Comparison of ENCODE assay signal across 8 cellular contexts in genomic region chr19:55460670-55461258, GRCh38. TPM values are rescaled to one million over a fixed set of nuclear protein-coding genes. Genes with fewer than 3 reads are reported as not detected.
DNase-seq lines count a peak whose midpoint lies in the region; ATAC-seq and TF ChIP-seq lines count a peak whose summit lies in the region.

No MANE protein-coding gene starts in this region.

- no peaks in the 10 kb centered on the region for H3K9me3 Mint-ChIP-seq in activated T-cell treated with anti-CD3 and anti-CD28 coated beads, Interleukin-2, amount 50 U/mL, for 4 hours
- H3K9me3 Mint-ChIP-seq in natural killer cell treated with Interleukin-12 subunit alpha and Interleukin-12 subunit beta and Interleukin-15 and Interleukin-18, amount 100 ng/mL, for 72 hours, result no peaks in the 10 kb centered on the region

- intact Hi-C loops in vagina (cut with DNase I), result no loop called here

- no peak for TF ChIP-seq CTCF in fibroblast of pulmonary artery (IDR thresholded peaks at IDR 0.05; ENCODE audit: low read length, missing control alignments)
- TF ChIP-seq CTCF in vagina (IDR thresholded peaks at IDR 0.05), result no peak

- DNase-seq in activated naive CD4-positive, alpha-beta T cell treated with Interleukin-2 at 50 U/mL for 16 hours, result peak; percentile 44
- no peak for DNase-seq in activated naive CD4-positive, alpha-beta T cell (lab: John Stamatoyannopoulos, UW)
- peak; percentile 36 for DNase-seq in NCI-H446 treated with DMSO at 0.1 percent for 48 hours (lab: John Stamatoyannopoulos, UW)
- DNase-seq in activated T-cell treated with anti-CD3 and anti-CD28 coated beads, Interleukin-2, amount 50 U/mL, for 4 hours, result no peak
- peak; percentile 92 for DNase-seq in fibroblast of pulmonary artery (ENCODE audit: low read depth)
- no peak for DNase-seq in natural killer cell treated with Interleukin-12 subunit alpha and Interleukin-12 subunit beta and Interleukin-15 and Interleukin-18, amount 100 ng/mL, for 72 hours (ENCODE audit: low spot score)
- DNase-seq in vagina (ENCODE audit: extremely low spot score in 2 of 2), result no peak
- DNase-seq in HPDE6-E6E7 (ENCODE audit: extremely low spot score), result no peak

- no peaks in the 10 kb centered on the region for H3K27me3 Mint-ChIP-seq in activated T-cell treated with anti-CD3 and anti-CD28 coated beads, Interleukin-2, amount 50 U/mL, for 4 hours (ENCODE audit: low read depth)
- H3K27me3 Mint-ChIP-seq in natural killer cell treated with Interleukin-12 subunit alpha and Interleukin-12 subunit beta and Interleukin-15 and Interleukin-18, amount 100 ng/mL, for 72 hours, result no peaks in the 10 kb centered on the region

- ATAC-seq in activated T-cell treated with anti-CD3 and anti-CD28 coated beads, Interleukin-2, amount 50 U/mL, for 4 hours, result peak in 1 of 2 donors; percentile 10
- ATAC-seq in natural killer cell treated with Interleukin-12 subunit alpha and Interleukin-12 subunit beta and Interleukin-15 and Interleukin-18, amount 100 ng/mL, for 72 hours, result peak in 1 of 2 donors; percentile 6

- H3K27ac Mint-ChIP-seq in natural killer cell treated with Interleukin-12 subunit alpha and Interleukin-12 subunit beta and Interleukin-15 and Interleukin-18, amount 100 ng/mL, for 72 hours, result peak overlapping the region; percentile 42 to 68

- H3K4me3 ChIP-seq in fibroblast of pulmonary artery (replicated peaks; ENCODE audit: low read depth, low read length), result peak overlapping the region; percentile 92
- peak overlapping the region; percentile 60 to 91 for H3K4me3 ChIP-seq in vagina

- H3K4me1 ChIP-seq in vagina, result peaks cover 29% of the 10 kb centered on the region

- H3K36me3 Mint-ChIP-seq in activated T-cell treated with anti-CD3 and anti-CD28 coated beads, Interleukin-2, amount 50 U/mL, for 4 hours (ENCODE audit: insufficient read depth), result no peaks in the 10 kb centered on the region
- no peaks in the 10 kb centered on the region for H3K36me3 Mint-ChIP-seq in natural killer cell treated with Interleukin-12 subunit alpha and Interleukin-12 subunit beta and Interleukin-15 and Interleukin-18, amount 100 ng/mL, for 72 hours

- peak overlapping the region; percentile 82 for H3K4me3 Mint-ChIP-seq in activated T-cell treated with anti-CD3 and anti-CD28 coated beads, Interleukin-2, amount 50 U/mL, for 4 hours
- H3K4me3 Mint-ChIP-seq in natural killer cell treated with Interleukin-12 subunit alpha and Interleukin-12 subunit beta and Interleukin-15 and Interleukin-18, amount 100 ng/mL, for 72 hours, result peak overlapping the region; percentile 87

- TF ChIP-seq POLR2A in vagina (IDR thresholded peaks at IDR 0.05), result no peak

- H3K27me3 ChIP-seq in vagina, result no peaks in the 10 kb centered on the region

- no peaks in the 10 kb centered on the region for H3K9me3 ChIP-seq in vagina

- H3K4me1 Mint-ChIP-seq in activated T-cell treated with anti-CD3 and anti-CD28 coated beads, Interleukin-2, amount 50 U/mL, for 4 hours (ENCODE audit: low read depth), result peaks cover 19% of the 10 kb centered on the region
- H3K4me1 Mint-ChIP-seq in natural killer cell treated with Interleukin-12 subunit alpha and Interleukin-12 subunit beta and Interleukin-15 and Interleukin-18, amount 100 ng/mL, for 72 hours (ENCODE audit: low read depth in 2 of 2), result peaks cover 17 to 23% of the 10 kb centered on the region in 2 donors

- H3K36me3 ChIP-seq in vagina, result peaks cover 0 to 5% of the 10 kb centered on the region in 2 donors

- peak overlapping the region; percentile 80 for H3K27ac ChIP-seq in vagina

RNA-seq across cellular contexts. Expression of gene ISOC2, which starts 0.7 kb away (rescaled TPM):
- total RNA-seq in activated T-cell treated with anti-CD3 and anti-CD28 coated beads, Interleukin-2, amount 50 U/mL, for 4 hours, result 10 to 100 TPM; 63.2 to 65.1 (median 64.5) TPM
- total RNA-seq in natural killer cell treated with Interleukin-12 subunit alpha and Interleukin-12 subunit beta and Interleukin-15 and Interleukin-18, amount 100 ng/mL, for 72 hours, result 10 to 100 TPM; 25.6 to 45.1 TPM
- 61.4 TPM for total RNA-seq in vagina

RNA-seq across cellular contexts. Expression of gene C19orf85, which starts 3.8 kb away (rescaled TPM):
- not detected for total RNA-seq in activated T-cell treated with anti-CD3 and anti-CD28 coated beads, Interleukin-2, amount 50 U/mL, for 4 hours
- not detected for total RNA-seq in natural killer cell treated with Interleukin-12 subunit alpha and Interleukin-12 subunit beta and Interleukin-15 and Interleukin-18, amount 100 ng/mL, for 72 hours
- not detected for total RNA-seq in vagina

RNA-seq across cellular contexts. Expression of gene ZNF628, which starts 15.7 kb away (rescaled TPM):
- 10 to 100 TPM; 11.0 to 12.6 (median 12.1) TPM for total RNA-seq in activated T-cell treated with anti-CD3 and anti-CD28 coated beads, Interleukin-2, amount 50 U/mL, for 4 hours
- total RNA-seq in natural killer cell treated with Interleukin-12 subunit alpha and Interleukin-12 subunit beta and Interleukin-15 and Interleukin-18, amount 100 ng/mL, for 72 hours, result 10 to 100 TPM in 1 of 2 donors, 1 to 10 TPM in 1; 8.0 to 12.3 TPM
- 2.7 TPM for total RNA-seq in vagina

RNA-seq across cellular contexts. Expression of gene SHISA7, which starts 17.7 kb away (rescaled TPM):
- not detected for total RNA-seq in activated T-cell treated with anti-CD3 and anti-CD28 coated beads, Interleukin-2, amount 50 U/mL, for 4 hours
- not detected for total RNA-seq in natural killer cell treated with Interleukin-12 subunit alpha and Interleukin-12 subunit beta and Interleukin-15 and Interleukin-18, amount 100 ng/mL, for 72 hours
- 0.25 TPM for total RNA-seq in vagina

RNA-seq across cellular contexts. Expression of gene NAT14, which starts 24.2 kb away (rescaled TPM):
- 10 to 100 TPM; 16.0 to 23.4 (median 17.6) TPM for total RNA-seq in activated T-cell treated with anti-CD3 and anti-CD28 coated beads, Interleukin-2, amount 50 U/mL, for 4 hours
- 10 to 100 TPM in 1 of 2 donors, 1 to 10 TPM in 1; 6.1 to 14.0 TPM for total RNA-seq in natural killer cell treated with Interleukin-12 subunit alpha and Interleukin-12 subunit beta and Interleukin-15 and Interleukin-18, amount 100 ng/mL, for 72 hours
- 14.2 TPM for total RNA-seq in vagina

Comparison
In these comparisons a context has a peak if more than half of its experiments do, and no peak if none do; other contexts are left out.
1. DNase-seq: peak in activated naive CD4-positive, alpha-beta T cell treated with Interleukin-2 at 50 U/mL for 16 hours (single experiment), NCI-H446 treated with DMSO at 0.1 percent for 48 hours (single experiment) and fibroblast of pulmonary artery (single experiment); none in activated naive CD4-positive, alpha-beta T cell (0 of 4), activated T-cell treated with anti-CD3 and anti-CD28 coated beads, Interleukin-2, amount 50 U/mL, for 4 hours (single experiment), natural killer cell treated with Interleukin-12 subunit alpha and Interleukin-12 subunit beta and Interleukin-15 and Interleukin-18, amount 100 ng/mL, for 72 hours (single experiment), vagina (0 of 2) and HPDE6-E6E7 (single experiment).